ENCODE assay signal across 11 cellular contexts in the genomic region with DNA sequence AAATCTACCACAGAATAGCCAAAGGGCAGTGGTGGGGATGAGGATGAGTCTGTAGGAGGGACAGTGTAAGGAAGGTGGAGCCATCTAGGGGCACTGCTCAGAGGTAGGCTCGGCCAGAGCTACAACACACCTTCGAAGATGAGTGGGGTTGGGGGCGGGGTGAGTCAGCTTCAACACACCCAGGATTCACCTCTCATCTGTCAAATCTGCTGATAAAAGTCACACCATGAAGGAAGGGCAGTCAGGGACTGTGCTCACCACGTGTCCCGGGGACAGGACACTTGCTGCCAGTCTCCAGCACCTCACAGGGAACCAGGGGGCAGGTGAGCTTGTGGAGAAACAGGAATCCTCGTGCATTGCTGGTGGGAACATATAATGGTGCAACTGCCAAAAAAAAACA.
DNase-seq lines count a peak whose midpoint lies in the region; ATAC-seq and TF ChIP-seq lines count a peak whose summit lies in the region.
"Had no signal": no experiment of that assay in that cellular context is flagged by ENCODE, and none has a peak within 500 bp of the region (broad histone marks: within the 10 kb centered on the region; RNA-seq: fewer than 3 reads in every experiment).

No MANE protein-coding gene starts in this region.

- no peaks in the 10 kb centered on the region for H3K9me3 Mint-ChIP-seq in CD4-positive, alpha-beta T cell
- no peaks in the 10 kb centered on the region for H3K9me3 Mint-ChIP-seq in brain

- CTCF ChIA-PET in CD4-positive, alpha-beta T cell (lab: Charles Lee), result no interaction called here

- H3K27me3 Mint-ChIP-seq in CD4-positive, alpha-beta T cell, result no peaks in the 10 kb centered on the region
- H3K27me3 Mint-ChIP-seq in T-helper 17 cell, result no peaks in the 10 kb centered on the region
- peaks cover 2% of the 10 kb centered on the region for H3K27me3 Mint-ChIP-seq in brain

- no peak overlapping the region for H3K27ac ChIP-seq in CD4-positive, alpha-beta T cell (ENCODE audit: low read depth, low read length)

- no peak for TF ChIP-seq CTCF in CD4-positive, alpha-beta T cell (IDR thresholded peaks at IDR 0.05)
- TF ChIP-seq CTCF in brain (conservative IDR thresholded peaks at IDR 0.05), result no peak

- H3K27me3 ChIP-seq in CD4-positive, alpha-beta T cell (ENCODE audit: control insufficient read depth, insufficient read depth, low read length), result no peaks in the 10 kb centered on the region

- no peaks in the 10 kb centered on the region for H3K9me3 ChIP-seq in CD4-positive, alpha-beta T cell (ENCODE audit: control insufficient read depth, low read length)
- H3K9me3 ChIP-seq in T-helper 17 cell (ENCODE audit: control insufficient read depth, low read length, poor library complexity, severe bottlenecking), result no peaks in the 10 kb centered on the region

- no peak for ATAC-seq in CD4-positive, alpha-beta T cell (ENCODE audit: poor library complexity)
- ATAC-seq in T-helper 17 cell, result no peak
- peak; percentile 5 for ATAC-seq in sciatic nerve

- POLR2A ChIA-PET in CD4-positive, alpha-beta T cell (lab: Charles Lee), result interaction anchor here (1.9 kb wide), 1 partner anchor 133 kb away, joined by 12 read pairs; a partner anchor contains a TSS

- peaks cover 37% of the 10 kb centered on the region for H3K36me3 Mint-ChIP-seq in CD4-positive, alpha-beta T cell (ENCODE audit: low read depth)
- H3K36me3 Mint-ChIP-seq in T-helper 17 cell (ENCODE audit: low read depth) (no peaks in the 10 kb centered on the region), brain (peaks cover 29% of the 10 kb centered on the region)

- DNase-seq in CD4-positive, alpha-beta T cell, result peak in 5 of 10 experiments; percentile 23 to 51 (median 36)
- DNase-seq in T-helper 17 cell, result no peak
- DNase-seq in sciatic nerve (ENCODE audit: low spot score), result no peak
- no peak for DNase-seq in iPS-NIHi11 (ENCODE audit: low spot score)
- no peak for DNase-seq in NCI-H2081 treated with DMSO at 0.1 percent for 48 hours (lab: John Stamatoyannopoulos, UW)
- no peak for DNase-seq in SW 1271 (lab: John Stamatoyannopoulos, UW)
- no peak for DNase-seq in NOMO-1 (lab: John Stamatoyannopoulos, UW; ENCODE audit: unreplicated experiment in 2 of 2)
- DNase-seq: cortex of kidney, DMS79 treated with DMSO at 0.1 percent for 48 hours, OCI-M1 had no signal

- intact Hi-C loops in CD4-positive, alpha-beta T cell (cut with DNase I, micrococcal nuclease), result no loop called here
- intact Hi-C loops in sciatic nerve (cut with DNase I), result no loop called here

- peaks cover 91% of the 10 kb centered on the region for H3K4me1 Mint-ChIP-seq in CD4-positive, alpha-beta T cell (ENCODE audit: low read depth)
- H3K4me1 Mint-ChIP-seq in T-helper 17 cell (peaks cover 67% of the 10 kb centered on the region), brain (peaks cover 100% of the 10 kb centered on the region)

- H3K27ac Mint-ChIP-seq in CD4-positive, alpha-beta T cell, result peak overlapping the region; percentile 87
- H3K27ac Mint-ChIP-seq in T-helper 17 cell (peak overlapping the region; percentile 96), brain (peak overlapping the region; percentile 85 to 97 (median 89))

- H3K4me3 Mint-ChIP-seq in CD4-positive, alpha-beta T cell, result peak overlapping the region; percentile 43
- H3K4me3 Mint-ChIP-seq in T-helper 17 cell (peak overlapping the region; percentile 50), brain (peak overlapping the region; percentile 51 to 69 (median 58))
